Comparison of ENCODE assay signal across 1 cellular context in genomic region chr17:18251204-18251603, GRCh38.
TF ChIP-seq lines count a peak whose summit lies in the region.

No MANE protein-coding gene starts in this region.

TF ChIP-seq in endothelial cell of umbilical vein, 7 proteins besides CTCF, POLR2A, EP300 and RAD21 (continued from another document):
- TF ChIP-seq MYC (IDR thresholded peaks at IDR 0.05; ENCODE audit: low read depth, low read length) (no peak), GATA2 (IDR thresholded peaks at IDR 0.05; ENCODE audit: insufficient read depth, insufficient read length, low read depth, low read length) (no peak), EZH2 (IDR thresholded peaks at IDR 0.05; ENCODE audit: borderline replicate concordance, low read depth, low read length, severe bottlenecking) (no peak), JUN (IDR thresholded peaks at IDR 0.05; ENCODE audit: borderline replicate concordance, insufficient read depth, insufficient read length, low read depth) (no peak)
- TF ChIP-seq, protein P1, sequence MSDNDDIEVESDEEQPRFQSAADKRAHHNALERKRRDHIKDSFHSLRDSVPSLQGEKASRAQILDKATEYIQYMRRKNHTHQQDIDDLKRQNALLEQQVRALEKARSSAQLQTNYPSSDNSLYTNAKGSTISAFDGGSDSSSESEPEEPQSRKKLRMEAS (IDR thresholded peaks at IDR 0.05; ENCODE audit: insufficient read depth, insufficient read length), result no peak
